8 cellular contexts compared by ENCODE assay signal in the genomic region with DNA sequence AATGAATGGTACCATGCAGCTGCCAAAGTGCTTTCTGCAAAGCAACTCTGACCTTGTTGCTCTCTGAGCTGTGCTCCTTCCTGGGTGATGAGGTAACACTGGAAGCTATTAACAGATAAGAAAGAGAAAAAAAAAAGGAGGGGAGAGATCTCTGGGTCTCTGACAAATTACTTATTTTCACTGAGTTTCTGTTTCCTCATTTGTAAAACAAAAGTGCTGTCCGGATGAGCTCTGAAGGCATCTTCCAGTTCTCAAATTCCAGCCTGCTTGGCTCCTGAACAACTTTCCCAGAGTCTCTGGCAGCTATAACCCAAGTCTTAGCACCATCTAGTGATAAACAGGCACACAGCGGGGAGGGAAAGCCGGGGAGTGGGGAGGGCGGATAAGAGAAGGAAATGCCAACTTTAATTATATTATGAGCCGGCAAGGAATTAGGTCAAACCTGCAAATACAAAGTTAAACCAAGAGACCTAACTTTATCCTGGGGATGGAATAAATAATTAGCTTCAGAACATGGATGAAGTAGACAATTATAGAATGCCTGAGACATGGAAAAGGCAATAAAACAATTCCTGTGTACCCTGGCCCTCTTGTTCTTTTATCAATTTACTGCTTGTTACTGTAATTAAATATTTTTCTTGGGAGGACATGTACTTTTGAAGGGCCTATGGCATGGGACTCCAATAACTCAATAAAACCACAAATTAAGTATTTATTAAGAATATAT.
DNase-seq lines count a peak whose midpoint lies in the region; ATAC-seq and TF ChIP-seq lines count a peak whose summit lies in the region.

No MANE protein-coding gene starts in this region.

- H4K20me1 ChIP-seq in hepatocyte (ENCODE audit: insufficient read depth, poor library complexity, severe bottlenecking) = no peaks in the 10 kb centered on the region

- TF ChIP-seq EP300 in sigmoid colon (IDR thresholded peaks at IDR 0.05) = no peak

- H3K9me3 ChIP-seq in ascending aorta (no peaks in the 10 kb centered on the region), hepatocyte (ENCODE audit: low read depth) (no peaks in the 10 kb centered on the region), sigmoid colon (no peaks in the 10 kb centered on the region)

- H3K4me1 ChIP-seq in ascending aorta = no peaks in the 10 kb centered on the region
- H3K4me1 ChIP-seq in hepatocyte (ENCODE audit: insufficient read depth) = peaks cover 7% of the 10 kb centered on the region
- H3K4me1 ChIP-seq in sigmoid colon = peaks cover 0 to 7% (median 3%) of the 10 kb centered on the region in 4 donors

- H3K4me2 ChIP-seq in hepatocyte = peak overlapping the region; percentile 36

- no peaks in the 10 kb centered on the region for H3K79me2 ChIP-seq in hepatocyte

- TF ChIP-seq POLR2A in sigmoid colon (IDR thresholded peaks at IDR 0.05) = no peak

- H3K27me3 ChIP-seq in ascending aorta = no peaks in the 10 kb centered on the region
- H3K27me3 ChIP-seq in hepatocyte = no peaks in the 10 kb centered on the region
- H3K27me3 ChIP-seq in sigmoid colon = no peaks in the 10 kb centered on the region

- no peak overlapping the region for H2AFZ ChIP-seq in hepatocyte

- H3K4me3 ChIP-seq in ascending aorta = no peak overlapping the region
- H3K4me3 ChIP-seq in hepatocyte = no peak overlapping the region
- no peak overlapping the region for H3K4me3 ChIP-seq in sigmoid colon

- 8% methylated on average over 5 of the region's 5 CpGs for WGBS in hepatocyte (ENCODE audit: low lambda C conversion rate, missing lambda C conversion rate)
- 3 to 6% methylated on average over 5 of the region's 5 CpGs for WGBS in sigmoid colon, 2 donors

- intact Hi-C loops in ascending aorta (cut with DNase I) (loop anchor here (1.0 kb wide), 2 partner anchors 61 to 106 kb away; partner anchors contain the start of gene KIFC3), sigmoid colon (cut with DNase I) (loop anchor here (1.0 to 2.0 kb wide), 3 partner anchors 61 to 287 kb away; partner anchors contain the start of gene KIFC3)

- H3K27ac ChIP-seq in ascending aorta (no peak overlapping the region), hepatocyte (peak overlapping the region; percentile 20), sigmoid colon (no peak overlapping the region)

- TF ChIP-seq CTCF in ascending aorta (IDR thresholded peaks at IDR 0.05) (peak; percentile 40 to 77 (median 57)), hepatocyte (IDR thresholded peaks at IDR 0.05; ENCODE audit: poor library complexity) (peak; percentile 77), sigmoid colon (IDR thresholded peaks at IDR 0.05) (peak in 3 of 4 experiments; percentile 33 to 61 (median 33))

- H3K36me3 ChIP-seq in ascending aorta (no peaks in the 10 kb centered on the region), hepatocyte (replicated peaks; ENCODE audit: insufficient read depth, low read depth) (no peaks in the 10 kb centered on the region), sigmoid colon (no peaks in the 10 kb centered on the region)

- DNase-seq in ELR (ENCODE audit: low read depth) (peak; percentile 84), NCI-H1417 treated with DMSO at 0.1 percent for 48 hours (lab: John Stamatoyannopoulos, UW) (peak; percentile 15), ascending aorta (ENCODE audit: low spot score in 2 of 2) (peak in 1 of 2 donors; percentile 81), hepatocyte (ENCODE audit: low spot score) (peak; percentile 81), sigmoid colon (peak; percentile 83)
- no peak for DNase-seq in activated CD4-positive, alpha-beta T cell treated with anti-CD3 and anti-CD28 coated beads for 1 hour

- H3K9me2 ChIP-seq in hepatocyte (replicated peaks; ENCODE audit: insufficient read depth) = no peaks in the 10 kb centered on the region

- ATAC-seq in GM21619 (IDR thresholded peaks at IDR 0.05; ENCODE audit: unreplicated experiment) (no peak), GM18868 (IDR thresholded peaks at IDR 0.05; ENCODE audit: unreplicated experiment) (no peak)
